8 cellular contexts compared by ENCODE assay signal in genomic region chr20:4720121-4720976, GRCh38. TPM values are rescaled to one million over a fixed set of nuclear protein-coding genes. Genes with fewer than 3 reads are reported as not detected.
A peak's percentile ranks its signal among the peaks of the same experiment; 100 is the strongest.
DNase-seq lines count a peak whose midpoint lies in the region; ATAC-seq lines count a peak whose summit lies in the region.

No MANE protein-coding gene starts in this region.

- WGBS in mesodermal cell (ENCODE audit: insufficient coverage in 2 of 2), 2 experiments = 9 to 13% methylated on average over 14 of the region's 15 CpGs

- no peak overlapping the region for H3K27ac ChIP-seq in CD4-positive, CD25-positive, alpha-beta regulatory T cell (ENCODE audit: insufficient read depth, low read length, poor library complexity, severe bottlenecking)
- H3K27ac ChIP-seq in mesodermal cell (ENCODE audit: low read depth, low read length, severe bottlenecking) = peak overlapping the region; percentile 75

- DNase-seq in CD4-positive, CD25-positive, alpha-beta regulatory T cell = peak; percentile 60 to 81 (median 79)
- peak; percentile 48 for DNase-seq in NCI-H82 treated with DMSO at 0.1 percent for 48 hours (lab: John Stamatoyannopoulos, UW; ENCODE audit: unreplicated experiment)
- peak; percentile 84 for DNase-seq in activated CD8-positive, alpha-beta memory T cell treated with anti-CD3 and anti-CD28 coated beads for 24 hours
- peak; percentile 74 to 82 (median 77) for DNase-seq in effector memory CD8-positive, alpha-beta T cell
- DNase-seq in stimulated activated CD8-positive, alpha-beta memory T cell treated with anti-CD3 and anti-CD28 coated beads, Interleukin-2, amount 100 ng/mL, for 1 hour (ENCODE audit: low read depth in 2 of 2) = peak; percentile 44 to 56

- no peaks in the 10 kb centered on the region for H3K9me3 Mint-ChIP-seq in CD4-positive, CD25-positive, alpha-beta regulatory T cell
- H3K9me3 Mint-ChIP-seq in effector memory CD8-positive, alpha-beta T cell = no peaks in the 10 kb centered on the region

- no peaks in the 10 kb centered on the region for H3K27me3 ChIP-seq in CD4-positive, CD25-positive, alpha-beta regulatory T cell (ENCODE audit: control insufficient read depth, insufficient read depth, low read length)

- peaks cover 8% of the 10 kb centered on the region for H3K4me1 ChIP-seq in CD4-positive, CD25-positive, alpha-beta regulatory T cell (ENCODE audit: control insufficient read depth, insufficient read depth, low read length, poor library complexity, severe bottlenecking)
- H3K4me1 ChIP-seq in mesodermal cell (ENCODE audit: control insufficient read depth, insufficient read depth, low read length, poor library complexity, severe bottlenecking) = no peaks in the 10 kb centered on the region

- no peaks in the 10 kb centered on the region for H3K36me3 ChIP-seq in CD4-positive, CD25-positive, alpha-beta regulatory T cell (ENCODE audit: control insufficient read depth, insufficient read depth, low read length)
- no peaks in the 10 kb centered on the region for H3K36me3 ChIP-seq in mesodermal cell (ENCODE audit: control insufficient read depth, insufficient read depth, low read length)

- no peak overlapping the region for H3K4me3 ChIP-seq in CD4-positive, CD25-positive, alpha-beta regulatory T cell (ENCODE audit: low read depth, low read length)
- no peak overlapping the region for H3K4me3 ChIP-seq in mesodermal cell (ENCODE audit: extremely low read depth, insufficient read depth, low read length, poor library complexity, severe bottlenecking)

- no peaks in the 10 kb centered on the region for H3K36me3 Mint-ChIP-seq in CD4-positive, CD25-positive, alpha-beta regulatory T cell
- no peaks in the 10 kb centered on the region for H3K36me3 Mint-ChIP-seq in effector memory CD8-positive, alpha-beta T cell (ENCODE audit: insufficient read depth)

- H3K4me3 Mint-ChIP-seq in CD4-positive, CD25-positive, alpha-beta regulatory T cell = peak overlapping the region in 1 of 4 donors; percentile 17
- H3K4me3 Mint-ChIP-seq in effector memory CD8-positive, alpha-beta T cell = no peak overlapping the region

- no peaks in the 10 kb centered on the region for H3K9me3 ChIP-seq in CD4-positive, CD25-positive, alpha-beta regulatory T cell (ENCODE audit: control insufficient read depth in 2 of 2, low read length in 2 of 2)
- no peaks in the 10 kb centered on the region for H3K9me3 ChIP-seq in mesodermal cell (ENCODE audit: control insufficient read depth, low read length)

- ATAC-seq in CD4-positive, CD25-positive, alpha-beta regulatory T cell (ENCODE audit: low read depth in 2 of 2) = peak; percentile 76 to 85
- ATAC-seq in GM19324 (IDR thresholded peaks at IDR 0.05; ENCODE audit: low FRiP score, unreplicated experiment) = peak; percentile 88
- peak; percentile 94 for ATAC-seq in HG03439 (IDR thresholded peaks at IDR 0.05; ENCODE audit: unreplicated experiment)
- peak; percentile 96 for ATAC-seq in effector memory CD8-positive, alpha-beta T cell (replicated peaks)

- H3K4me1 Mint-ChIP-seq in CD4-positive, CD25-positive, alpha-beta regulatory T cell = peaks cover 7 to 13% (median 8%) of the 10 kb centered on the region in 4 donors
- H3K4me1 Mint-ChIP-seq in effector memory CD8-positive, alpha-beta T cell (ENCODE audit: low read depth in 2 of 2) = peaks cover 7 to 8% of the 10 kb centered on the region in 2 donors

- peak overlapping the region in 2 of 3 donors; percentile 65 to 85 for H3K27ac Mint-ChIP-seq in CD4-positive, CD25-positive, alpha-beta regulatory T cell
- peak overlapping the region; percentile 17 to 50 for H3K27ac Mint-ChIP-seq in effector memory CD8-positive, alpha-beta T cell

- peaks cover 3% of the 10 kb centered on the region for H3K27me3 Mint-ChIP-seq in CD4-positive, CD25-positive, alpha-beta regulatory T cell
- peaks cover 0 to 5% of the 10 kb centered on the region in 2 donors for H3K27me3 Mint-ChIP-seq in effector memory CD8-positive, alpha-beta T cell

RNA-seq across cellular contexts. Expression of gene PRND, which starts 1.4 kb away (rescaled TPM):
- total RNA-seq in CD4-positive, CD25-positive, alpha-beta regulatory T cell = not detected
- polyA plus RNA-seq in CD4-positive, CD25-positive, alpha-beta regulatory T cell = under 1 TPM in 3 of 4 donors, not detected in 1; 0.05 to 0.26 (median 0.17) TPM
- polyA plus RNA-seq in mesodermal cell (2013, experiment 1 of 2) = 20.3 TPM
- 11.7 TPM for polyA plus RNA-seq in mesodermal cell (2013, experiment 2 of 2)

RNA-seq across cellular contexts. Expression of gene PRNP, which starts 34.1 kb away (rescaled TPM):
- total RNA-seq in CD4-positive, CD25-positive, alpha-beta regulatory T cell = 97.8 TPM
- 100 to 1,000 TPM; 103 to 136 (median 119) TPM for polyA plus RNA-seq in CD4-positive, CD25-positive, alpha-beta regulatory T cell
- polyA plus RNA-seq in mesodermal cell (2013, experiment 1 of 2) = 84.4 TPM
- 93.7 TPM for polyA plus RNA-seq in mesodermal cell (2013, experiment 2 of 2)
